In the genomic region with DNA sequence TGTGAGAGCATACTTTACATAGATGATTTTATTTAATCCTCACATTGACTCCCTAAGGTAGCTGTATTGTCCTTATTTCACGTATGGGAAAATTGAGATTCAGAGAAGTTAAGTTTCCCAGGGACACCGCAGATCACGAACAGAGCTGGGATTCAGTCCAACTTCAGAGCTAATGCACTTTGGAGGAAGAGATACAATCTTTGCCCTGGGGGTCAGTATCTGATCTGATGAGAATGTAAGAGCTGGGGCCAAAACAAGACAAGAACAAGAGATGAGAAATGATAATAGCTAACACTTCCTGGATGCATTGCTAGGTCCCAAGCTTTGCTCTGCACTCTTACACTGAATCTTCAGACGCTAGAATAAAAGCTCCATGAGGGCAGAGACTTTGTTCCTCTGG, we compare ENCODE assay signal across 29 cellular contexts. TPM values are rescaled to one million over a fixed set of nuclear protein-coding genes. Genes with fewer than 3 reads are reported as not detected.
DNase-seq lines count a peak whose midpoint lies in the region; ATAC-seq, FAIRE-seq and TF ChIP-seq lines count a peak whose summit lies in the region.
"Had no signal": no experiment of that assay in that cellular context is flagged by ENCODE, and none has a peak within 500 bp of the region (broad histone marks: within the 10 kb centered on the region; RNA-seq: fewer than 3 reads in every experiment).

No MANE protein-coding gene starts in this region.

- H3K79me2 ChIP-seq in SK-N-SH (ENCODE audit: insufficient read depth) = peaks cover 34% of the 10 kb centered on the region

- no peak overlapping the region for H3K9ac ChIP-seq in SK-N-SH

- no peak overlapping the region for H2AFZ ChIP-seq in SK-N-SH (ENCODE audit: low read depth)

- no peak for TF ChIP-seq RAD21 in SK-N-SH (IDR thresholded peaks at IDR 0.05; ENCODE audit: low read length)

- no peak for FAIRE-seq in frontal cortex (lab: Jason Lieb, UNC)
- FAIRE-seq: GM12878, HTR-8/SVneo had no signal

- no peak for TF ChIP-seq CTCF in SK-N-SH (IDR thresholded peaks at IDR 0.05)

- POLR2A ChIA-PET in SK-N-SH (lab: Yijun Ruan, JAX) = interaction anchor here (0.9 to 1.4 kb wide), 2 partner anchors 27 to 115 kb away, joined by 3 to 4 read pairs; no protein-coding TSS in a partner anchor
- POLR2A ChIA-PET in CD8-positive, alpha-beta memory T cell (lab: Charles Lee) = interaction anchor here (1.6 to 2.6 kb wide), 2 partner anchors 12 to 111 kb away, joined by 4 to 6 read pairs; no protein-coding TSS in a partner anchor

- CTCF ChIA-PET in activated CD8-positive, alpha-beta memory T cell treated with anti-CD3 and anti-CD28 coated beads, Interleukin-2, amount 10 ng/mL, durations not matched to agents 7 days and 5 days (lab: Charles Lee) = interaction anchor here (0.9 to 7.8 kb wide), 9 partner anchors 9 to 135 kb away, joined by 3 to 67 read pairs (median 4); partner anchors contain the start of genes AAAS, ITGB7, PFDN5 and SOAT2
- CTCF ChIA-PET in SK-N-SH (lab: Yijun Ruan, JAX) = interaction anchor here (1.1 to 23.1 kb wide), 9 partner anchors 9 to 135 kb away, joined by 3 to 272 read pairs (median 10); partner anchors contain the start of gene AAAS
- CTCF ChIA-PET in CD8-positive, alpha-beta memory T cell (lab: Charles Lee) = interaction anchor here (0.9 to 6.5 kb wide), 8 partner anchors 9 to 158 kb away, joined by 3 to 43 read pairs (median 4); no protein-coding TSS in a partner anchor

- peaks cover 16% of the 10 kb centered on the region for H3F3A ChIP-seq in SK-N-SH (replicated peaks; ENCODE audit: insufficient read depth)

- peaks cover 61 to 66% of the 10 kb centered on the region in 2 experiments for H3K36me3 ChIP-seq in SK-N-SH (replicated peaks in 1 of 2; ENCODE audit: control insufficient read depth in 1 of 2, insufficient read depth in 2 of 2, low read length in 1 of 2)
- peaks cover 56% of the 10 kb centered on the region for H3K36me3 ChIP-seq in CD8-positive, alpha-beta memory T cell (ENCODE audit: insufficient read depth, low read length)

- peak overlapping the region in 1 of 2 experiments; percentile 29; a peak in 1 of 4 replicates for H3K27ac ChIP-seq in SK-N-SH (ENCODE audit: low read depth in 2 of 2, low read length in 1 of 2)
- no peak overlapping the region for H3K27ac ChIP-seq in CD8-positive, alpha-beta memory T cell (ENCODE audit: low read depth, low read length)
- H3K27ac ChIP-seq: RWPE1 had no signal

- peaks cover 40% of the 10 kb centered on the region for H3K4me1 Mint-ChIP-seq in activated CD8-positive, alpha-beta memory T cell treated with anti-CD3 and anti-CD28 coated beads, Interleukin-2, amount 10 ng/mL, durations not matched to agents 7 days and 5 days
- peaks cover 53% of the 10 kb centered on the region for H3K4me1 Mint-ChIP-seq in stimulated activated effector memory CD8-positive, alpha-beta T cell treated with anti-CD3 and anti-CD28 coated beads, Interleukin-12 subunit alpha, Interleukin-12 subunit beta, amount 100 ng/mL, for 72 hours
- H3K4me1 Mint-ChIP-seq in CD8-positive, alpha-beta memory T cell = peaks cover 41 to 70% (median 45%) of the 10 kb centered on the region in 3 donors

- H3K27me3 ChIP-seq in SK-N-SH (ENCODE audit: insufficient read depth) = no peaks in the 10 kb centered on the region
- no peaks in the 10 kb centered on the region for H3K27me3 ChIP-seq in CD8-positive, alpha-beta memory T cell (ENCODE audit: insufficient read depth, low read length, poor library complexity, severe bottlenecking)

- no peak overlapping the region for H3K4me2 ChIP-seq in SK-N-SH

- no peaks in the 10 kb centered on the region for H3K27me3 Mint-ChIP-seq in activated CD8-positive, alpha-beta memory T cell treated with anti-CD3 and anti-CD28 coated beads, Interleukin-2, amount 10 ng/mL, durations not matched to agents 7 days and 5 days
- H3K27me3 Mint-ChIP-seq in CD8-positive, alpha-beta memory T cell = no peaks in the 10 kb centered on the region
- H3K27me3 Mint-ChIP-seq: CD4-positive, CD25-positive, alpha-beta regulatory T cell had no signal

- H3K4me1 ChIP-seq in SK-N-SH (ENCODE audit: control insufficient read depth in 1 of 2, insufficient read depth in 2 of 2, low read depth in 1 of 2, low read length in 1 of 2) = peaks cover 8 to 29% of the 10 kb centered on the region in 2 experiments; a peak in 3 of 4 replicates
- peaks cover 29% of the 10 kb centered on the region for H3K4me1 ChIP-seq in CD8-positive, alpha-beta memory T cell (ENCODE audit: insufficient read depth, low read length)
- H3K4me1 ChIP-seq: HAP-1 had no signal

- no peaks in the 10 kb centered on the region for H3K9me2 ChIP-seq in SK-N-SH

- no peaks in the 10 kb centered on the region for H3K9me3 Mint-ChIP-seq in activated CD8-positive, alpha-beta memory T cell treated with anti-CD3 and anti-CD28 coated beads, Interleukin-2, amount 10 ng/mL, durations not matched to agents 7 days and 5 days (ENCODE audit: low read depth)
- H3K9me3 Mint-ChIP-seq in stimulated activated effector memory CD8-positive, alpha-beta T cell treated with anti-CD3 and anti-CD28 coated beads, Interleukin-12 subunit alpha, Interleukin-12 subunit beta, amount 100 ng/mL, for 72 hours = no peaks in the 10 kb centered on the region
- H3K9me3 Mint-ChIP-seq in CD8-positive, alpha-beta memory T cell = no peaks in the 10 kb centered on the region
- H3K9me3 Mint-ChIP-seq: CD4-positive, CD25-positive, alpha-beta regulatory T cell; HFFc6 had no signal

- H3K4me3 Mint-ChIP-seq in activated CD8-positive, alpha-beta memory T cell treated with anti-CD3 and anti-CD28 coated beads, Interleukin-2, amount 10 ng/mL, durations not matched to agents 7 days and 5 days = no peak overlapping the region
- H3K4me3 Mint-ChIP-seq in stimulated activated effector memory CD8-positive, alpha-beta T cell treated with anti-CD3 and anti-CD28 coated beads, Interleukin-12 subunit alpha, Interleukin-12 subunit beta, amount 100 ng/mL, for 72 hours = no peak overlapping the region
- no peak overlapping the region for H3K4me3 Mint-ChIP-seq in CD8-positive, alpha-beta memory T cell
- H3K4me3 Mint-ChIP-seq: HFFc6 had no signal

- no peaks in the 10 kb centered on the region for H3K9me3 ChIP-seq in SK-N-SH
- H3K9me3 ChIP-seq in CD8-positive, alpha-beta memory T cell (ENCODE audit: low read length) = no peaks in the 10 kb centered on the region
- H3K9me3 ChIP-seq: HAP-1 had no signal

- no peak overlapping the region for H3K4me3 ChIP-seq in SK-N-SH (ENCODE audit: low read depth in 2 of 2, low read length in 1 of 2)
- H3K4me3 ChIP-seq in CD8-positive, alpha-beta memory T cell (ENCODE audit: low read length) = no peak overlapping the region
- H3K4me3 ChIP-seq: GM12878, HAP-1 had no signal

- WGBS in SK-N-SH (ENCODE audit: low lambda C conversion rate) = 58% methylated on average over 4 of the region's 4 CpGs

- H4K20me1 ChIP-seq in SK-N-SH (ENCODE audit: insufficient read depth) = no peaks in the 10 kb centered on the region; the same call in 1 of the 2 replicates

- peak; percentile 9 to 66; a peak in 1 of 4 replicates for TF ChIP-seq EP300 in SK-N-SH (IDR thresholded peaks at IDR 0.05; ENCODE audit: borderline replicate concordance in 1 of 2, low read depth in 1 of 2, low read length in 1 of 2)

- DNase-seq in activated CD8-positive, alpha-beta memory T cell treated with anti-CD3 and anti-CD28 coated beads, Interleukin-2, amount 10 ng/mL, durations not matched to agents 7 days and 5 days = no peak
- no peak for DNase-seq in activated CD8-positive, alpha-beta memory T cell treated with anti-CD3 and anti-CD28 coated beads, Interleukin-2, amount 50 U/mL, for 4 hours
- DNase-seq in SK-N-SH = no peak
- peak; percentile 68 for DNase-seq in islet precursor cell
- no peak for DNase-seq in stimulated activated effector memory CD8-positive, alpha-beta T cell treated with anti-CD3 and anti-CD28 coated beads, Interleukin-12 subunit alpha, Interleukin-12 subunit beta, amount 100 ng/mL, for 72 hours (ENCODE audit: low spot score in 2 of 2)
- DNase-seq in frontal cortex (ENCODE audit: low spot score in 2 of 2) = no peak
- no peak for DNase-seq in CD8-positive, alpha-beta memory T cell
- no peak for DNase-seq in germinal center (ENCODE audit: low spot score)
- DNase-seq: CD4-positive, CD25-positive, alpha-beta regulatory T cell; COR-L47; EL; GDM1; GOT3; HFFc6; KBM-7; MM.1S; NCI-H1048; NCI-H1417; NCI-H1694; NCI-H2029 treated with DMSO at 0.1 percent for 48 hours; NCI-H2227 treated with DMSO at 0.1 percent for 48 hours; NCI-H526 treated with DMSO at 0.1 percent for 48 hours; SHP77 treated with DMSO at 0.1 percent for 48 hours had no signal

- H3K27ac Mint-ChIP-seq in activated CD8-positive, alpha-beta memory T cell treated with anti-CD3 and anti-CD28 coated beads, Interleukin-2, amount 10 ng/mL, durations not matched to agents 7 days and 5 days = peak overlapping the region; percentile 38
- peak overlapping the region; percentile 26 for H3K27ac Mint-ChIP-seq in stimulated activated effector memory CD8-positive, alpha-beta T cell treated with anti-CD3 and anti-CD28 coated beads, Interleukin-12 subunit alpha, Interleukin-12 subunit beta, amount 100 ng/mL, for 72 hours
- H3K27ac Mint-ChIP-seq in CD8-positive, alpha-beta memory T cell = peak overlapping the region in 2 of 8 donors; percentile 3 to 35
- H3K27ac Mint-ChIP-seq: HFFc6 had no signal

- no peak for ATAC-seq in activated CD8-positive, alpha-beta memory T cell treated with anti-CD3 and anti-CD28 coated beads, Interleukin-2, amount 10 ng/mL, durations not matched to agents 7 days and 5 days
- ATAC-seq in stimulated activated effector memory CD8-positive, alpha-beta T cell treated with anti-CD3 and anti-CD28 coated beads, Interleukin-12 subunit alpha, Interleukin-12 subunit beta, amount 100 ng/mL, for 72 hours = no peak
- ATAC-seq: GM12878 had no signal

- peaks cover 61% of the 10 kb centered on the region for H3K36me3 Mint-ChIP-seq in activated CD8-positive, alpha-beta memory T cell treated with anti-CD3 and anti-CD28 coated beads, Interleukin-2, amount 10 ng/mL, durations not matched to agents 7 days and 5 days
- peaks cover 100% of the 10 kb centered on the region for H3K36me3 Mint-ChIP-seq in stimulated activated effector memory CD8-positive, alpha-beta T cell treated with anti-CD3 and anti-CD28 coated beads, Interleukin-12 subunit alpha, Interleukin-12 subunit beta, amount 100 ng/mL, for 72 hours
- peaks cover 0 to 93% (median 19%) of the 10 kb centered on the region in 3 donors for H3K36me3 Mint-ChIP-seq in CD8-positive, alpha-beta memory T cell

RNA-seq across cellular contexts. Expression of gene CSAD, which starts 6.0 kb away (rescaled TPM):
- 10 to 100 TPM; 19.6 to 28.1 TPM for total RNA-seq in activated CD8-positive, alpha-beta memory T cell treated with anti-CD3 and anti-CD28 coated beads, Interleukin-2, amount 10 ng/mL, durations not matched to agents 7 days and 5 days
- 32.2 and 45.4 TPM in 2 replicates for polyA plus RNA-seq in SK-N-SH (2012; rRNA removed)
- polyA plus RNA-seq in SK-N-SH (2012; cell fraction: cytosol; rRNA removed) = 3.9 and 5.2 TPM in 2 replicates
- polyA plus RNA-seq in SK-N-SH (2012; cell fraction: nucleus; rRNA removed) = 305 and 362 TPM in 2 replicates
- total RNA-seq in frontal cortex = 11.8 TPM
- total RNA-seq in CD8-positive, alpha-beta memory T cell = 10 to 100 TPM; 15.8 to 18.7 TPM
- 0.70 TPM for polyA plus RNA-seq in CD8-positive, alpha-beta memory T cell

RNA-seq across cellular contexts. Expression of gene ZNF740, which starts 6.2 kb away (rescaled TPM):
- 10 to 100 TPM; 35.8 to 47.0 TPM for total RNA-seq in activated CD8-positive, alpha-beta memory T cell treated with anti-CD3 and anti-CD28 coated beads, Interleukin-2, amount 10 ng/mL, durations not matched to agents 7 days and 5 days
- 14.6 and 21.8 TPM in 2 replicates for polyA plus RNA-seq in SK-N-SH (2012; rRNA removed)
- 7.9 and 10.3 TPM in 2 replicates for polyA plus RNA-seq in SK-N-SH (2012; cell fraction: cytosol; rRNA removed)
- polyA plus RNA-seq in SK-N-SH (2012; cell fraction: nucleus; rRNA removed) = 41.0 and 89.7 TPM in 2 replicates
- total RNA-seq in frontal cortex = 17.1 TPM
- total RNA-seq in CD8-positive, alpha-beta memory T cell = 10 to 100 TPM; 50.4 to 52.0 TPM
- 3.3 TPM for polyA plus RNA-seq in CD8-positive, alpha-beta memory T cell

RNA-seq across cellular contexts. Expression of gene ITGB7, which starts 20.3 kb away (rescaled TPM):
- total RNA-seq in activated CD8-positive, alpha-beta memory T cell treated with anti-CD3 and anti-CD28 coated beads, Interleukin-2, amount 10 ng/mL, durations not matched to agents 7 days and 5 days = 100 to 1,000 TPM; 567 to 729 TPM
- 0.25 and 0.31 TPM in 2 replicates for polyA plus RNA-seq in SK-N-SH (2012; rRNA removed)
- 0.03 and 0.16 TPM in 2 replicates for polyA plus RNA-seq in SK-N-SH (2012; cell fraction: cytosol; rRNA removed)
- polyA plus RNA-seq in SK-N-SH (2012; cell fraction: nucleus; rRNA removed) = 2.4 and 2.5 TPM in 2 replicates
- not detected for total RNA-seq in frontal cortex
- total RNA-seq in CD8-positive, alpha-beta memory T cell = 100 to 1,000 TPM; 339 TPM
- 292 TPM for polyA plus RNA-seq in CD8-positive, alpha-beta memory T cell
- total RNA-seq: LHCN-M2, NCI-H460 had no signal

RNA-seq across cellular contexts. Expression of gene RARG, which starts 45.3 kb away (rescaled TPM):
- 10 to 100 TPM; 29.4 to 38.8 TPM for total RNA-seq in activated CD8-positive, alpha-beta memory T cell treated with anti-CD3 and anti-CD28 coated beads, Interleukin-2, amount 10 ng/mL, durations not matched to agents 7 days and 5 days
- 35.0 and 36.6 TPM in 2 replicates for polyA plus RNA-seq in SK-N-SH (2012; rRNA removed)
- polyA plus RNA-seq in SK-N-SH (2012; cell fraction: cytosol; rRNA removed) = 20.6 and 30.6 TPM in 2 replicates
- polyA plus RNA-seq in SK-N-SH (2012; cell fraction: nucleus; rRNA removed) = 67.2 and 75.5 TPM in 2 replicates
- total RNA-seq in frontal cortex = 1.6 TPM
- 10 to 100 TPM; 67.0 to 68.4 TPM for total RNA-seq in CD8-positive, alpha-beta memory T cell
- polyA plus RNA-seq in CD8-positive, alpha-beta memory T cell = 15.4 TPM

Comparison
In these comparisons a context has a peak if more than half of its experiments do, and no peak if none do; other contexts are left out.
1. RNA of gene ITGB7, which starts 20.3 kb away (total RNA-seq): 567 to 729 TPM in activated CD8-positive, alpha-beta memory T cell treated with anti-CD3 and anti-CD28 coated beads, Interleukin-2, amount 10 ng/mL, durations not matched to agents 7 days and 5 days and 339 TPM in CD8-positive, alpha-beta memory T cell; not detected in frontal cortex (single experiment); every median in the first group is over 100 times any median in the second.